ENCODE assay signal across 8 cellular contexts in genomic region chr19:6516659-6517291, GRCh38. TPM values are rescaled to one million over a fixed set of nuclear protein-coding genes. Genes with fewer than 3 reads are reported as not detected.
A peak's percentile ranks its signal among the peaks of the same experiment; 100 is the strongest.
DNase-seq lines count a peak whose midpoint lies in the region; ATAC-seq and TF ChIP-seq lines count a peak whose summit lies in the region.

No MANE protein-coding gene starts in this region.

- peak; percentile 93 for TF ChIP-seq CTCF in PC-9 (conservative IDR thresholded peaks at IDR 0.05)

- no TSS peak for BruUV-seq in PC-9 (replicated peaks; lab: Mats Ljungman, UMichigan)

- H3F3A ChIP-seq in PC-9 (ENCODE audit: insufficient read depth, low read depth): no peaks in the 10 kb centered on the region

- no peaks in the 10 kb centered on the region for H3K27me3 Mint-ChIP-seq in activated T-cell treated with anti-CD3 and anti-CD28 coated beads, Interleukin-2, amount 50 U/mL, for 24 hours

- no peaks in the 10 kb centered on the region for H3K9me3 ChIP-seq in PC-9 (ENCODE audit: insufficient read depth, low read depth)
- H3K9me3 ChIP-seq in muscle layer of colon (ENCODE audit: low read length): no peaks in the 10 kb centered on the region

- H3K36me3 Mint-ChIP-seq in activated T-cell treated with anti-CD3 and anti-CD28 coated beads, Interleukin-2, amount 50 U/mL, for 24 hours (ENCODE audit: low read depth): peaks cover 2% of the 10 kb centered on the region

- intact Hi-C loops in PC-9 (cut with micrococcal nuclease; ENCODE audit: unreplicated experiment): loop anchor here (1.0 kb wide), 3 partner anchors 116 to 347 kb away; no protein-coding TSS in a partner anchor

- peak; percentile 87 for ATAC-seq in esophagus mucosa

- H3K9me3 Mint-ChIP-seq in activated T-cell treated with anti-CD3 and anti-CD28 coated beads, Interleukin-2, amount 50 U/mL, for 24 hours: peaks cover 2% of the 10 kb centered on the region

- H3K4me3 Mint-ChIP-seq in activated T-cell treated with anti-CD3 and anti-CD28 coated beads, Interleukin-2, amount 50 U/mL, for 24 hours: peak overlapping the region; percentile 91

- H3K4me1 Mint-ChIP-seq in activated T-cell treated with anti-CD3 and anti-CD28 coated beads, Interleukin-2, amount 50 U/mL, for 24 hours (ENCODE audit: low read depth): peaks cover 37% of the 10 kb centered on the region

- peak overlapping the region; percentile 91 for H2AFZ ChIP-seq in PC-9

- H3K4me1 ChIP-seq in PC-9 (replicated peaks; ENCODE audit: insufficient read depth) (no peaks in the 10 kb centered on the region), muscle layer of colon (ENCODE audit: insufficient read depth, low read length) (peaks cover 5% of the 10 kb centered on the region)

- peak overlapping the region; percentile 96 for H3K27ac Mint-ChIP-seq in activated T-cell treated with anti-CD3 and anti-CD28 coated beads, Interleukin-2, amount 50 U/mL, for 24 hours

- H3K9ac ChIP-seq in muscle layer of colon (ENCODE audit: low read length): peak overlapping the region; percentile 25

- DNase-seq in AG20443 (ENCODE audit: low spot score) (peak; percentile 92), GM19238 (ENCODE audit: insufficient read length, low spot score) (peak; percentile 82), HT-29 (ENCODE audit: low spot score) (peak; percentile 77), PC-9 (peak; percentile 43 to 76)
- peak; percentile 96 for DNase-seq in activated T-cell treated with anti-CD3 and anti-CD28 coated beads, Interleukin-2, amount 50 U/mL, for 24 hours
- peak; percentile 89 for DNase-seq in stimulated activated CD8-positive, alpha-beta memory T cell treated with anti-CD3 and anti-CD28 coated beads, Interleukin-4, amount 100 ng/mL, for 24 hours (ENCODE audit: low read depth)

- H3K27ac ChIP-seq in PC-9: no peak overlapping the region
- H3K27ac ChIP-seq in muscle layer of colon (ENCODE audit: low read depth, low read length): no peak overlapping the region

- no peaks in the 10 kb centered on the region for H3K79me2 ChIP-seq in PC-9 (ENCODE audit: low read depth)

- no peaks in the 10 kb centered on the region for H4K20me1 ChIP-seq in PC-9 (ENCODE audit: insufficient read depth)

- peak overlapping the region; percentile 76 for H3K4me2 ChIP-seq in PC-9

- H3K36me3 ChIP-seq in PC-9 (ENCODE audit: low read depth) (no peaks in the 10 kb centered on the region), muscle layer of colon (ENCODE audit: insufficient read depth, low read length) (no peaks in the 10 kb centered on the region)

- H3K9me2 ChIP-seq in PC-9 (ENCODE audit: insufficient read depth): no peaks in the 10 kb centered on the region

- POLR2A ChIA-PET in PC-9 (lab: Charles Lee; ENCODE audit: unreplicated experiment): interaction anchor here (0.5 to 0.9 kb wide), 3 partner anchors 14 to 336 kb away, joined by 3 to 5 read pairs (median 4); partner anchors contain the start of gene TNFSF9

- CTCF ChIA-PET in PC-9 (lab: Charles Lee): interaction anchor here (0.6 to 1.4 kb wide), 8 partner anchors 20 to 743 kb away, joined by 3 to 8 read pairs (median 4); no protein-coding TSS in a partner anchor

- H3K27me3 ChIP-seq in PC-9 (ENCODE audit: insufficient read depth, low read depth) (no peaks in the 10 kb centered on the region), muscle layer of colon (ENCODE audit: control insufficient read depth in 1 of 2, insufficient read depth in 2 of 2, low read length in 2 of 2) (no peaks in the 10 kb centered on the region)

- H3K4me3 ChIP-seq in PC-9 (peak overlapping the region; percentile 57), muscle layer of colon (ENCODE audit: low read depth in 1 of 2, low read length in 2 of 2) (peak overlapping the region; percentile 52 to 71)

RNA-seq across cellular contexts. Expression of gene TNFSF9, which starts 14.1 kb away (rescaled TPM):
- total RNA-seq in HT-29 (2014; rRNA removed; shearing (Covaris generic)): 3.0 and 3.1 TPM in 2 replicates
- total RNA-seq in PC-9 (2021): 8.4 and 11.2 TPM in 2 replicates
- 4.7 TPM for total RNA-seq in esophagus mucosa

RNA-seq across cellular contexts. Expression of gene TUBB4A, which starts 14.7 kb away (rescaled TPM):
- total RNA-seq in HT-29 (2014; rRNA removed; shearing (Covaris generic)): not detected in 2 replicates
- total RNA-seq in PC-9 (2021) (not detected in 2 replicates), esophagus mucosa (0.12 TPM)

RNA-seq across cellular contexts. Expression of gene DENND1C, which starts 35.2 kb away (rescaled TPM):
- total RNA-seq in HT-29 (2014; rRNA removed; shearing (Covaris generic)): not detected in 2 replicates
- total RNA-seq in PC-9 (2021) (not detected in 2 replicates), esophagus mucosa (1.3 TPM)

RNA-seq across cellular contexts. Expression of gene CRB3, which starts 52.7 kb away (rescaled TPM):
- 91.6 and 101 TPM in 2 replicates for total RNA-seq in HT-29 (2014; rRNA removed; shearing (Covaris generic))
- total RNA-seq in PC-9 (2021) (36.4 and 40.6 TPM in 2 replicates), esophagus mucosa (37.3 TPM)

RNA-seq across cellular contexts. Expression of gene SLC25A23, which starts 57.2 kb away (rescaled TPM):
- 49.8 and 82.5 TPM in 2 replicates for total RNA-seq in HT-29 (2014; rRNA removed; shearing (Covaris generic))
- 57.5 and 59.5 TPM in 2 replicates for total RNA-seq in PC-9 (2021)
- total RNA-seq in esophagus mucosa: 31.1 TPM
